ENCODE assay signal across 8 cellular contexts in the genomic region with DNA sequence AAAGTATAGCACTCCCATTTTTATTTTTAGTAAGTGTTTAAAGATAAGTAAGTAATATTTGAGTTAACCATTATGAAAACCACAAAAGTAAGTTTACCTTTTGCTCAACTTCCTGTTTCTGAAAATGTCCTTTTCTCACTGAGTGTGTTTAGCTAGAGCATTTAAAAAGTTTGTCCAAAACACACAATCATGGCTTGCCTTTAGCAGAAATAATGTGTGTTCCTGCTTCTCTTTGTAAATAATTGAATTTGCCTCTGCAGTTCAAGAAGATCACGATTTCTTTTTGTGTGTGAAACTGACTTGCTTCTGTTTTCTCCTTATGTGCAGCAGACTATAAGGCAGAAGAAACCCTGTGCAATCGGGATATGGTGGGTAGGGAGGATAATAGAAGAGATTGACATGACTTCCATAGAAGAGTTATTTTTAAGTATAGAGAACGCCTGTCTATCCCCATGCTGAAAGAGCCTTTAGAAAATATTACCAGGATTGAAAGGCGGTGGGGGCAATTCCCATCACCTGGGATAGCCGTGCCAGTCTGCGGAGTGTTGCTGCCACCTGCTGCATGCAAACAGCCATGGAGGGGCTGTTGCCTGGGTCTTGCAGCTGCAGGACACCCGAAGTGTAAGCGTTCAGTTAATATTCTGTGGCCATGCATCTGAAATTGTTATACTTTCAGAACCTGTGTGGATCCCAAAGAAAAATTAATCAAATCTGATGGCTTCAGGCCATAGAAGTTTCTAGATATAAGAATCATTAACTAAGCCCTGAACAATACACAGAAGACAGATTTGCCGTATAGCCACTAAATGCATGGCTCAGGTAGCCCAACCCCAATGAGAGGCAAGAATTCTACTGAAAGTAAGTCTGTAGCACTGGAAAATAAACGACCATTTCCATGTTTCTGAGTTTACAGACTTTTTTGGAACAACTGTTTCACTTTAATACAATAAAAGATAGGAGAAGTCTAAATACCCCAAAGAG. TPM values are rescaled to one million over a fixed set of nuclear protein-coding genes. Genes with fewer than 3 reads are reported as not detected.
DNase-seq lines count a peak whose midpoint lies in the region; ATAC-seq, FAIRE-seq and TF ChIP-seq lines count a peak whose summit lies in the region.

No MANE protein-coding gene starts in this region.

- no peak overlapping the region for H4K91ac ChIP-seq in H1 (replicated peaks; ENCODE audit: insufficient read length, low read length)

- H2BK20ac ChIP-seq in H1 (ENCODE audit: low read length) = no peak overlapping the region

- H3K9me3 Mint-ChIP-seq in neural crest cell = no peaks in the 10 kb centered on the region

- no peaks in the 10 kb centered on the region for H3K36me3 Mint-ChIP-seq in neural crest cell (ENCODE audit: low read depth)

- H3K4me1 Mint-ChIP-seq in neural crest cell = peaks cover 15% of the 10 kb centered on the region

- peak; percentile 98 to 99 for TF ChIP-seq RAD21 in H1 (IDR thresholded peaks at IDR 0.05 in 1 of 2, conservative IDR thresholded peaks at IDR 0.05 in 1 of 2; ENCODE audit: low read depth in 2 of 2, low read length in 2 of 2)

- H2BK120ac ChIP-seq in H1 (replicated peaks; ENCODE audit: low read depth, low read length) = no peak overlapping the region

- no peak overlapping the region for H4K8ac ChIP-seq in H1 (ENCODE audit: extremely low read depth, insufficient read depth, low read length)

- no peaks in the 10 kb centered on the region for H3K23me2 ChIP-seq in H1 (ENCODE audit: low read depth, low read length)

- no peak overlapping the region for H3K4me2 ChIP-seq in H1 (ENCODE audit: insufficient read depth in 1 of 2, low read depth in 2 of 2, low read length in 2 of 2)

- peak; percentile 56 for DNase-seq in AG08395 (ENCODE audit: low spot score)
- peak; percentile 46 for DNase-seq in NCI-H2171 (lab: John Stamatoyannopoulos, UW)
- DNase-seq in activated CD4-positive, alpha-beta T cell treated with anti-CD3 and anti-CD28 coated beads, Interleukin-2, amount 50 U/mL, for 4 hours = peak; percentile 55 to 62
- DNase-seq in H1 (ENCODE audit: low read depth in 1 of 2, low spot score in 2 of 2) = peak; percentile 21 to 71
- DNase-seq in neural crest cell (ENCODE audit: low read depth, low spot score) = peak; percentile 57
- no peak for DNase-seq in thoracic aorta (ENCODE audit: low spot score)

- H3K27me3 ChIP-seq in H1 (replicated peaks in 1 of 4; ENCODE audit: control insufficient read depth in 3 of 4, extremely low read depth in 1 of 4, insufficient read depth in 3 of 4, low read length in 3 of 4) (no peaks in the 10 kb centered on the region), thoracic aorta (replicated peaks; ENCODE audit: insufficient read depth) (no peaks in the 10 kb centered on the region)

- TF ChIP-seq EP300 in H1 (IDR thresholded peaks at IDR 0.05; ENCODE audit: borderline replicate concordance in 1 of 2, low read depth in 2 of 2, low read length in 2 of 2) = no peak

- no peak overlapping the region for H3K4ac ChIP-seq in H1 (replicated peaks; ENCODE audit: insufficient read length, low read depth, low read length)

- H3K27ac ChIP-seq in H1 (ENCODE audit: low read depth, low read length) (no peak overlapping the region), thoracic aorta (no peak overlapping the region)

- H3K18ac ChIP-seq in H1 (ENCODE audit: extremely low read depth, low read length) = no peak overlapping the region

- TF ChIP-seq POLR2A in H1 (IDR thresholded peaks at IDR 0.05; ENCODE audit: control extremely low read depth in 1 of 2, low read depth in 2 of 2, low read length in 2 of 2) = no peak

- no peaks in the 10 kb centered on the region for H4K20me1 ChIP-seq in H1 (replicated peaks in 1 of 2; ENCODE audit: control insufficient read depth in 1 of 2, insufficient read depth in 2 of 2, low read length in 2 of 2)

- H3K56ac ChIP-seq in H1 (replicated peaks; ENCODE audit: insufficient read length, low read depth, low read length) = no peak overlapping the region

- peak overlapping the region; percentile 82 for H2AFZ ChIP-seq in H1 (ENCODE audit: low read length)

- H3K36me3 ChIP-seq in H1 (ENCODE audit: control insufficient read depth in 2 of 4, insufficient read depth in 4 of 4, low read length in 3 of 4) = no peaks in the 10 kb centered on the region
- H3K36me3 ChIP-seq in thoracic aorta = no peaks in the 10 kb centered on the region

- FAIRE-seq in H1 (lab: Jason Lieb, UNC) = peak; percentile 32

- H3K27ac Mint-ChIP-seq in neural crest cell (ENCODE audit: unreplicated experiment) = no peak overlapping the region

- H2BK5ac ChIP-seq in H1 (ENCODE audit: low read depth, low read length) = no peak overlapping the region

- CTCF ChIA-PET in H1 (lab: Charles Lee; ENCODE audit: partially characterized antibody) = interaction anchor here (0.6 to 2.0 kb wide), 9 partner anchors 8 to 572 kb away, joined by 3 to 4 read pairs (median 3); no protein-coding TSS in a partner anchor

- H2BK15ac ChIP-seq in H1 (ENCODE audit: low read length) = no peak overlapping the region

- H3K4me3 ChIP-seq in H1 (ENCODE audit: extremely low read depth in 1 of 4, insufficient read depth in 2 of 4, low read depth in 3 of 4, low read length in 4 of 4) (no peak overlapping the region), thoracic aorta (no peak overlapping the region)

- no peak overlapping the region for H3K9ac ChIP-seq in H1 (replicated peaks in 1 of 4; ENCODE audit: extremely low read depth in 1 of 4, low read depth in 3 of 4, low read length in 3 of 4)

- no peak overlapping the region for H3K14ac ChIP-seq in H1 (ENCODE audit: insufficient read length)

- H4K5ac ChIP-seq in H1 (ENCODE audit: insufficient read length, low read depth, low read length) = no peak overlapping the region

- POLR2A ChIA-PET in H1 (lab: Charles Lee; ENCODE audit: partially characterized antibody) = no interaction called here

- H2AK5ac ChIP-seq in H1 (ENCODE audit: low read depth, low read length) = no peak overlapping the region

- H3K4me1 ChIP-seq in H1 (replicated peaks in 1 of 4; ENCODE audit: control insufficient read depth in 3 of 4, insufficient read depth in 4 of 4, low read length in 3 of 4) = no peaks in the 10 kb centered on the region; a peak in 1 of 7 replicates
- no peaks in the 10 kb centered on the region for H3K4me1 ChIP-seq in thoracic aorta (ENCODE audit: control insufficient read depth in 1 of 2, low read depth in 2 of 2)

- no peak overlapping the region for H2BK12ac ChIP-seq in H1 (ENCODE audit: low read depth, low read length)

- no peaks in the 10 kb centered on the region for H3K27me3 Mint-ChIP-seq in neural crest cell (ENCODE audit: low read depth)

- H3K79me1 ChIP-seq in H1 (ENCODE audit: low read depth, low read length) = no peaks in the 10 kb centered on the region

- H3K9me3 ChIP-seq in H1 (ENCODE audit: insufficient read depth in 2 of 2, low read depth in 1 of 2, low read length in 1 of 2) = no peaks in the 10 kb centered on the region
- H3K9me3 ChIP-seq in thoracic aorta = no peaks in the 10 kb centered on the region

- peak; percentile 64 for ATAC-seq in GM18502 (IDR thresholded peaks at IDR 0.05; ENCODE audit: poor library complexity, unreplicated experiment)
- peak; percentile 54 for ATAC-seq in HG02884 (IDR thresholded peaks at IDR 0.05; ENCODE audit: unreplicated experiment)
- no peak for ATAC-seq in thoracic aorta (ENCODE audit: insufficient number of reproducible peaks, low FRiP score, low read depth)

- 56% methylated on average over 10 of the region's 10 CpGs; no CpG with 5 or more reads in 1 of the 2 experiments for WGBS in H1 (ENCODE audit: extremely low coverage in 1 of 2, insufficient coverage in 1 of 2, insufficient read length in 1 of 2, insufficient replicate concordance in 2 of 2, low coverage in 1 of 2, low lambda C conversion rate in 2 of 2, missing lambda C conversion rate in 1 of 2), 2 experiments

- TF ChIP-seq CTCF in H1 (IDR thresholded peaks at IDR 0.05; ENCODE audit: control extremely low read depth in 1 of 3, insufficient read depth in 1 of 3, low read depth in 1 of 3, low read length in 3 of 3) (peak; percentile 87 to 93 (median 88)), neural crest cell (conservative IDR thresholded peaks at IDR 0.05) (peak; percentile 92), thoracic aorta (IDR thresholded peaks at IDR 0.05) (peak; percentile 37)

- no peak overlapping the region for H3K4me3 Mint-ChIP-seq in neural crest cell

- H3K23ac ChIP-seq in H1 (ENCODE audit: insufficient read length) = no peak overlapping the region

- no peaks in the 10 kb centered on the region for H3K79me2 ChIP-seq in H1 (ENCODE audit: control insufficient read depth in 1 of 2, insufficient read depth in 2 of 2, low read length in 2 of 2)

TF ChIP-seq in H1, 55 proteins besides CTCF, POLR2A, EP300 and RAD21 (continues in another document):
- TF ChIP-seq YY1 (IDR thresholded peaks at IDR 0.05; ENCODE audit: low read depth, low read length) = no peak
- TF ChIP-seq CHD2 (IDR thresholded peaks at IDR 0.05; ENCODE audit: low read length) = no peak
- no peak for TF ChIP-seq KDM1A (IDR thresholded peaks at IDR 0.05; ENCODE audit: borderline replicate concordance, low read length)
- TF ChIP-seq GTF2F1 (IDR thresholded peaks at IDR 0.05; ENCODE audit: borderline replicate concordance, low read depth, low read length) = no peak
- TF ChIP-seq PHF8 (conservative IDR thresholded peaks at IDR 0.05; ENCODE audit: low read depth, low read length) = no peak

RNA-seq across cellular contexts. Expression of a gene that starts 2.4 kb away (rescaled TPM):
- not detected in 2 replicates for total RNA-seq in H1 (2021; fragmentation: NEBNext Ultra II Directional; extraction: Animal tissue kit (Norgen Biotek cat#: 25700))
- polyA plus RNA-seq in H1 (2011; rRNA removed) = 0.02 TPM in 1 of 2 replicates, not detected in the other
- polyA plus RNA-seq in H1 (2011; cell fraction: cytosol; rRNA removed) = 0.04 TPM
- not detected for polyA plus RNA-seq in H1 (2011; cell fraction: nucleus; rRNA removed)
- polyA plus RNA-seq in H1 (2012, experiment 1 of 2) = not detected in 4 replicates
- not detected for polyA plus RNA-seq in H1 (2012, experiment 2 of 2)
- polyA plus RNA-seq in H1 (2013, experiment 1 of 2) = 0.16 TPM
- polyA plus RNA-seq in H1 (2013, experiment 2 of 2) = 0.11 TPM
- 0.56 TPM in 1 of 2 replicates, not detected in the other for polyA minus RNA-seq in H1 (2011; rRNA and poly(A)+ RNA removed)
- polyA minus RNA-seq in H1 (2011; cell fraction: cytosol; rRNA and poly(A)+ RNA removed) = not detected
- polyA minus RNA-seq in H1 (2011; cell fraction: nucleus; rRNA and poly(A)+ RNA removed) = 0.70 TPM
- total RNA-seq in neural crest cell (not detected in 2 replicates), thoracic aorta (10 to 100 TPM in 1 of 2 donors, 1 to 10 TPM in 1; 5.1 to 13.7 TPM)

RNA-seq across cellular contexts. Expression of a gene that starts 55.5 kb away (rescaled TPM):
- total RNA-seq in H1 (2021; fragmentation: NEBNext Ultra II Directional; extraction: Animal tissue kit (Norgen Biotek cat#: 25700)) = not detected in 2 replicates
- polyA plus RNA-seq in H1 (2011; rRNA removed) = not detected in 2 replicates
- polyA plus RNA-seq in H1 (2011; cell fraction: cytosol; rRNA removed) = not detected
- polyA plus RNA-seq in H1 (2011; cell fraction: nucleus; rRNA removed) = not detected
- polyA plus RNA-seq in H1 (2012, experiment 1 of 2) = not detected in 4 replicates
- polyA plus RNA-seq in H1 (2012, experiment 2 of 2) = not detected
- not detected for polyA plus RNA-seq in H1 (2013, experiment 1 of 2)
- polyA plus RNA-seq in H1 (2013, experiment 2 of 2) = not detected
- not detected in 2 replicates for polyA minus RNA-seq in H1 (2011; rRNA and poly(A)+ RNA removed)
- not detected for polyA minus RNA-seq in H1 (2011; cell fraction: cytosol; rRNA and poly(A)+ RNA removed)
- polyA minus RNA-seq in H1 (2011; cell fraction: nucleus; rRNA and poly(A)+ RNA removed) = not detected
- total RNA-seq in neural crest cell = not detected in 2 replicates
- not detected for total RNA-seq in thoracic aorta

Comparison
In these comparisons a context has a peak if more than half of its experiments do, and no peak if none do; other contexts are left out.
1. CTCF ChIP-seq: peak in every context shown above with its lines; median percentile 92 in neural crest cell; 88 in H1; 37 in thoracic aorta.